Comparison of ENCODE assay signal across 1 cellular context in genomic region chr7:50594734-50595537, GRCh38.
TF ChIP-seq lines count a peak whose summit lies in the region.

No MANE protein-coding gene starts in this region.

TF ChIP-seq in HepG2, 621 proteins besides CTCF, POLR2A, EP300 and RAD21 (continued from another document and continues in another):
- TF ChIP-seq RCOR2 (CRISPR knock-in tag; IDR thresholded peaks at IDR 0.05) (no peak), REL (CRISPR knock-in tag; conservative IDR thresholded peaks at IDR 0.05) (no peak), ZNF12 (CRISPR knock-in tag; IDR thresholded peaks at IDR 0.05) (no peak), TBL1XR1 (IDR thresholded peaks at IDR 0.05; ENCODE audit: borderline replicate concordance, low read length, partially characterized antibody) (no peak), ZNF274 (CRISPR knock-in tag; IDR thresholded peaks at IDR 0.05) (no peak), TRAFD1 (CRISPR knock-in tag; IDR thresholded peaks at IDR 0.05; ENCODE audit: borderline replicate concordance) (no peak), ZNF780A (CRISPR knock-in tag; IDR thresholded peaks at IDR 0.05) (no peak), SRSF4 (IDR thresholded peaks at IDR 0.05; ENCODE audit: low read depth, low read length, poor library complexity, severe bottlenecking) (no peak), ZNF670 (CRISPR knock-in tag; IDR thresholded peaks at IDR 0.05; ENCODE audit: borderline replicate concordance) (no peak), STAT5B (CRISPR knock-in tag; IDR thresholded peaks at IDR 0.05) (no peak), SOX13 (IDR thresholded peaks at IDR 0.05) (no peak), SOX13 (CRISPR knock-in tag; conservative IDR thresholded peaks at IDR 0.05 in 1 of 2, IDR thresholded peaks at IDR 0.05 in 1 of 2) (peak in 1 of 2 experiments; percentile 53; a peak in 1 of 4 replicates), NR2F6 (IDR thresholded peaks at IDR 0.05) (no peak), NR2F6 (CRISPR knock-in tag; IDR thresholded peaks at IDR 0.05) (peak; percentile 65; the same call in 1 of the 2 replicates), SRF (IDR thresholded peaks at IDR 0.05; ENCODE audit: low read depth, low read length) (no peak), ZNF7 (CRISPR knock-in tag; IDR thresholded peaks at IDR 0.05) (no peak), BRD4 (CRISPR knock-in tag; IDR thresholded peaks at IDR 0.05) (no peak), RBAK (CRISPR knock-in tag; IDR thresholded peaks at IDR 0.05) (no peak), SUZ12 (IDR thresholded peaks at IDR 0.05; ENCODE audit: low read depth, low read length) (no peak), MTA1 (CRISPR knock-in tag; IDR thresholded peaks at IDR 0.05; ENCODE audit: borderline replicate concordance) (peak; percentile 76), BATF2 (CRISPR knock-in tag; IDR thresholded peaks at IDR 0.05) (no peak), CENPT (CRISPR knock-in tag; IDR thresholded peaks at IDR 0.05; ENCODE audit: low read depth) (no peak), ZNF121 (CRISPR knock-in tag; IDR thresholded peaks at IDR 0.05) (peak; percentile 86), ZSCAN9 (CRISPR knock-in tag; IDR thresholded peaks at IDR 0.05; ENCODE audit: borderline replicate concordance) (no peak), ZBTB20 (CRISPR knock-in tag; IDR thresholded peaks at IDR 0.05; ENCODE audit: borderline replicate concordance, low read depth) (no peak), IKZF4 (CRISPR knock-in tag; IDR thresholded peaks at IDR 0.05; ENCODE audit: borderline replicate concordance, low read depth, not compliant biosample characterization) (no peak), FOXC1 (CRISPR knock-in tag; IDR thresholded peaks at IDR 0.05; ENCODE audit: borderline replicate concordance) (no peak), FOXA1 (IDR thresholded peaks at IDR 0.05) (no peak), FOXA1 (CRISPR knock-in tag; IDR thresholded peaks at IDR 0.05) (no peak), ZNF772 (CRISPR knock-in tag; IDR thresholded peaks at IDR 0.05) (no peak), SIN3A (IDR thresholded peaks at IDR 0.05; ENCODE audit: borderline replicate concordance, low read depth, low read length) (0 out of 2 replicates have a peak, but pooled peaks have one; percentile 32), ATF7 (IDR thresholded peaks at IDR 0.05) (no peak), ATF7 (CRISPR knock-in tag; IDR thresholded peaks at IDR 0.05) (no peak), ZNF232 (CRISPR knock-in tag; IDR thresholded peaks at IDR 0.05; ENCODE audit: borderline replicate concordance) (no peak), HNF1A (IDR thresholded peaks at IDR 0.05; ENCODE audit: low read depth) (no peak), HNF1A (CRISPR knock-in tag; IDR thresholded peaks at IDR 0.05; ENCODE audit: borderline replicate concordance) (no peak; the same call in 1 of the 2 replicates), SNRNP70 (IDR thresholded peaks at IDR 0.05; ENCODE audit: low read depth, low read length) (no peak), ATM (IDR thresholded peaks at IDR 0.05; ENCODE audit: borderline replicate concordance) (no peak), ZHX1 (CRISPR knock-in tag; IDR thresholded peaks at IDR 0.05; ENCODE audit: low read depth) (no peak), ZNF207 (IDR thresholded peaks at IDR 0.05; ENCODE audit: borderline replicate concordance) (no peak), LRRFIP1 (CRISPR knock-in tag; conservative IDR thresholded peaks at IDR 0.05) (no peak), ZFY (CRISPR knock-in tag; IDR thresholded peaks at IDR 0.05) (no peak), FOXO1 (CRISPR knock-in tag; IDR thresholded peaks at IDR 0.05) (no peak; the same call in 1 of the 2 replicates), ZBTB7A (CRISPR knock-in tag; IDR thresholded peaks at IDR 0.05) (no peak), ZFP37 (CRISPR knock-in tag; IDR thresholded peaks at IDR 0.05; ENCODE audit: borderline replicate concordance) (0 out of 2 replicates have a peak, but pooled peaks have one; percentile 64), SAP130 (CRISPR knock-in tag; IDR thresholded peaks at IDR 0.05; ENCODE audit: low read depth) (peak; percentile 55; the same call in 1 of the 2 replicates), ZFP36 (IDR thresholded peaks at IDR 0.05; ENCODE audit: borderline replicate concordance, low read depth, low read length, partially characterized antibody) (no peak), SNAPC2 (CRISPR knock-in tag; IDR thresholded peaks at IDR 0.05) (0 out of 2 replicates have a peak, but pooled peaks have one; percentile 51), JUND (CRISPR knock-in tag; IDR thresholded peaks at IDR 0.05) (0 out of 2 replicates have a peak, but pooled peaks have one; percentile 19), MIXL1 (CRISPR knock-in tag; IDR thresholded peaks at IDR 0.05) (peak; percentile 81)
- TF ChIP-seq, protein P1, sequence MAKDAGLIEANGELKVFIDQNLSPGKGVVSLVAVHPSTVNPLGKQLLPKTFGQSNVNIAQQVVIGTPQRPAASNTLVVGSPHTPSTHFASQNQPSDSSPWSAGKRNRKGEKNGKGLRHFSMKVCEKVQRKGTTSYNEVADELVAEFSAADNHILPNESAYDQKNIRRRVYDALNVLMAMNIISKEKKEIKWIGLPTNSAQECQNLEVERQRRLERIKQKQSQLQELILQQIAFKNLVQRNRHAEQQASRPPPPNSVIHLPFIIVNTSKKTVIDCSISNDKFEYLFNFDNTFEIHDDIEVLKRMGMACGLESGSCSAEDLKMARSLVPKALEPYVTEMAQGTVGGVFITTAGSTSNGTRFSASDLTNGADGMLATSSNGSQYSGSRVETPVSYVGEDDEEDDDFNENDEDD (CRISPR knock-in tag; IDR thresholded peaks at IDR 0.05; ENCODE audit: borderline replicate concordance): 0 out of 2 replicates have a peak, but pooled peaks have one; percentile 33
- TF ChIP-seq, protein P2, sequence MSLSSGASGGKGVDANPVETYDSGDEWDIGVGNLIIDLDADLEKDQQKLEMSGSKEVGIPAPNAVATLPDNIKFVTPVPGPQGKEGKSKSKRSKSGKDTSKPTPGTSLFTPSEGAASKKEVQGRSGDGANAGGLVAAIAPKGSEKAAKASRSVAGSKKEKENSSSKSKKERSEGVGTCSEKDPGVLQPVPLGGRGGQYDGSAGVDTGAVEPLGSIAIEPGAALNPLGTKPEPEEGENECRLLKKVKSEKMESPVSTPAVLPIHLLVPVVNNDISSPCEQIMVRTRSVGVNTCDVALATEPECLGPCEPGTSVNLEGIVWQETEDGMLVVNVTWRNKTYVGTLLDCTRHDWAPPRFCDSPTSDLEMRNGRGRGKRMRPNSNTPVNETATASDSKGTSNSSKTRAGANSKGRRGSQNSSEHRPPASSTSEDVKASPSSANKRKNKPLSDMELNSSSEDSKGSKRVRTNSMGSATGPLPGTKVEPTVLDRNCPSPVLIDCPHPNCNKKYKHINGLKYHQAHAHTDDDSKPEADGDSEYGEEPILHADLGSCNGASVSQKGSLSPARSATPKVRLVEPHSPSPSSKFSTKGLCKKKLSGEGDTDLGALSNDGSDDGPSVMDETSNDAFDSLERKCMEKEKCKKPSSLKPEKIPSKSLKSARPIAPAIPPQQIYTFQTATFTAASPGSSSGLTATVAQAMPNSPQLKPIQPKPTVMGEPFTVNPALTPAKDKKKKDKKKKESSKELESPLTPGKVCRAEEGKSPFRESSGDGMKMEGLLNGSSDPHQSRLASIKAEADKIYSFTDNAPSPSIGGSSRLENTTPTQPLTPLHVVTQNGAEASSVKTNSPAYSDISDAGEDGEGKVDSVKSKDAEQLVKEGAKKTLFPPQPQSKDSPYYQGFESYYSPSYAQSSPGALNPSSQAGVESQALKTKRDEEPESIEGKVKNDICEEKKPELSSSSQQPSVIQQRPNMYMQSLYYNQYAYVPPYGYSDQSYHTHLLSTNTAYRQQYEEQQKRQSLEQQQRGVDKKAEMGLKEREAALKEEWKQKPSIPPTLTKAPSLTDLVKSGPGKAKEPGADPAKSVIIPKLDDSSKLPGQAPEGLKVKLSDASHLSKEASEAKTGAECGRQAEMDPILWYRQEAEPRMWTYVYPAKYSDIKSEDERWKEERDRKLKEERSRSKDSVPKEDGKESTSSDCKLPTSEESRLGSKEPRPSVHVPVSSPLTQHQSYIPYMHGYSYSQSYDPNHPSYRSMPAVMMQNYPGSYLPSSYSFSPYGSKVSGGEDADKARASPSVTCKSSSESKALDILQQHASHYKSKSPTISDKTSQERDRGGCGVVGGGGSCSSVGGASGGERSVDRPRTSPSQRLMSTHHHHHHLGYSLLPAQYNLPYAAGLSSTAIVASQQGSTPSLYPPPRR (CRISPR knock-in tag; IDR thresholded peaks at IDR 0.05; ENCODE audit: borderline replicate concordance): 0 out of 2 replicates have a peak, but pooled peaks have one; percentile 32
- TF ChIP-seq, protein P3, sequence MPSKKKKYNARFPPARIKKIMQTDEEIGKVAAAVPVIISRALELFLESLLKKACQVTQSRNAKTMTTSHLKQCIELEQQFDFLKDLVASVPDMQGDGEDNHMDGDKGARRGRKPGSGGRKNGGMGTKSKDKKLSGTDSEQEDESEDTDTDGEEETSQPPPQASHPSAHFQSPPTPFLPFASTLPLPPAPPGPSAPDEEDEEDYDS (CRISPR knock-in tag; IDR thresholded peaks at IDR 0.05): no peak
